Comparison of ENCODE assay signal across 1 cellular context in genomic region chr15:75201609-75202250, GRCh38.
TF ChIP-seq lines count a peak whose summit lies in the region.

C15orf39 (plus strand) TSS chr15:75201882; CDS start chr15:75206049, 4,167 bp downstream.

TF ChIP-seq in HepG2, 621 proteins besides CTCF, POLR2A, EP300 and RAD21 (continued from another document and continues in another):
- TF ChIP-seq, protein P1, sequence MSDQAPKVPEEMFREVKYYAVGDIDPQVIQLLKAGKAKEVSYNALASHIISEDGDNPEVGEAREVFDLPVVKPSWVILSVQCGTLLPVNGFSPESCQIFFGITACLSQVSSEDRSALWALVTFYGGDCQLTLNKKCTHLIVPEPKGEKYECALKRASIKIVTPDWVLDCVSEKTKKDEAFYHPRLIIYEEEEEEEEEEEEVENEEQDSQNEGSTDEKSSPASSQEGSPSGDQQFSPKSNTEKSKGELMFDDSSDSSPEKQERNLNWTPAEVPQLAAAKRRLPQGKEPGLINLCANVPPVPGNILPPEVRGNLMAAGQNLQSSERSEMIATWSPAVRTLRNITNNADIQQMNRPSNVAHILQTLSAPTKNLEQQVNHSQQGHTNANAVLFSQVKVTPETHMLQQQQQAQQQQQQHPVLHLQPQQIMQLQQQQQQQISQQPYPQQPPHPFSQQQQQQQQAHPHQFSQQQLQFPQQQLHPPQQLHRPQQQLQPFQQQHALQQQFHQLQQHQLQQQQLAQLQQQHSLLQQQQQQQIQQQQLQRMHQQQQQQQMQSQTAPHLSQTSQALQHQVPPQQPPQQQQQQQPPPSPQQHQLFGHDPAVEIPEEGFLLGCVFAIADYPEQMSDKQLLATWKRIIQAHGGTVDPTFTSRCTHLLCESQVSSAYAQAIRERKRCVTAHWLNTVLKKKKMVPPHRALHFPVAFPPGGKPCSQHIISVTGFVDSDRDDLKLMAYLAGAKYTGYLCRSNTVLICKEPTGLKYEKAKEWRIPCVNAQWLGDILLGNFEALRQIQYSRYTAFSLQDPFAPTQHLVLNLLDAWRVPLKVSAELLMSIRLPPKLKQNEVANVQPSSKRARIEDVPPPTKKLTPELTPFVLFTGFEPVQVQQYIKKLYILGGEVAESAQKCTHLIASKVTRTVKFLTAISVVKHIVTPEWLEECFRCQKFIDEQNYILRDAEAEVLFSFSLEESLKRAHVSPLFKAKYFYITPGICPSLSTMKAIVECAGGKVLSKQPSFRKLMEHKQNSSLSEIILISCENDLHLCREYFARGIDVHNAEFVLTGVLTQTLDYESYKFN (CRISPR knock-in tag; conservative IDR thresholded peaks at IDR 0.05), result no peak
- TF ChIP-seq MAZ (IDR thresholded peaks at IDR 0.05; ENCODE audit: borderline replicate concordance, low read depth, low read length), result 0 out of 2 replicates have a peak, but pooled peaks have one; percentile 40
- peak; percentile 36; the same call in 1 of the 2 replicates for TF ChIP-seq MAZ (CRISPR knock-in tag; IDR thresholded peaks at IDR 0.05; ENCODE audit: low read depth)
- no peak for TF ChIP-seq MED13 (CRISPR knock-in tag; IDR thresholded peaks at IDR 0.05)
- TF ChIP-seq POLR2AphosphoS5 (IDR thresholded peaks at IDR 0.05; ENCODE audit: low read depth, low read length), result peak; percentile 90
- TF ChIP-seq, protein P2, sequence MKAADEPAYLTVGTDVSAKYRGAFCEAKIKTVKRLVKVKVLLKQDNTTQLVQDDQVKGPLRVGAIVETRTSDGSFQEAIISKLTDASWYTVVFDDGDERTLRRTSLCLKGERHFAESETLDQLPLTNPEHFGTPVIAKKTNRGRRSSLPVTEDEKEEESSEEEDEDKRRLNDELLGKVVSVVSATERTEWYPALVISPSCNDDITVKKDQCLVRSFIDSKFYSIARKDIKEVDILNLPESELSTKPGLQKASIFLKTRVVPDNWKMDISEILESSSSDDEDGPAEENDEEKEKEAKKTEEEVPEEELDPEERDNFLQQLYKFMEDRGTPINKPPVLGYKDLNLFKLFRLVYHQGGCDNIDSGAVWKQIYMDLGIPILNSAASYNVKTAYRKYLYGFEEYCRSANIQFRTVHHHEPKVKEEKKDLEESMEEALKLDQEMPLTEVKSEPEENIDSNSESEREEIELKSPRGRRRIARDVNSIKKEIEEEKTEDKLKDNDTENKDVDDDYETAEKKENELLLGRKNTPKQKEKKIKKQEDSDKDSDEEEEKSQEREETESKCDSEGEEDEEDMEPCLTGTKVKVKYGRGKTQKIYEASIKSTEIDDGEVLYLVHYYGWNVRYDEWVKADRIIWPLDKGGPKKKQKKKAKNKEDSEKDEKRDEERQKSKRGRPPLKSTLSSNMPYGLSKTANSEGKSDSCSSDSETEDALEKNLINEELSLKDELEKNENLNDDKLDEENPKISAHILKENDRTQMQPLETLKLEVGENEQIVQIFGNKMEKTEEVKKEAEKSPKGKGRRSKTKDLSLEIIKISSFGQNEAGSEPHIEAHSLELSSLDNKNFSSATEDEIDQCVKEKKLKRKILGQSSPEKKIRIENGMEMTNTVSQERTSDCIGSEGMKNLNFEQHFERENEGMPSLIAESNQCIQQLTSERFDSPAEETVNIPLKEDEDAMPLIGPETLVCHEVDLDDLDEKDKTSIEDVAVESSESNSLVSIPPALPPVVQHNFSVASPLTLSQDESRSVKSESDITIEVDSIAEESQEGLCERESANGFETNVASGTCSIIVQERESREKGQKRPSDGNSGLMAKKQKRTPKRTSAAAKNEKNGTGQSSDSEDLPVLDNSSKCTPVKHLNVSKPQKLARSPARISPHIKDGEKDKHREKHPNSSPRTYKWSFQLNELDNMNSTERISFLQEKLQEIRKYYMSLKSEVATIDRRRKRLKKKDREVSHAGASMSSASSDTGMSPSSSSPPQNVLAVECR (CRISPR knock-in tag; IDR thresholded peaks at IDR 0.05; ENCODE audit: borderline replicate concordance), result no peak; the same call in 1 of the 2 replicates
- TF ChIP-seq, protein P3, sequence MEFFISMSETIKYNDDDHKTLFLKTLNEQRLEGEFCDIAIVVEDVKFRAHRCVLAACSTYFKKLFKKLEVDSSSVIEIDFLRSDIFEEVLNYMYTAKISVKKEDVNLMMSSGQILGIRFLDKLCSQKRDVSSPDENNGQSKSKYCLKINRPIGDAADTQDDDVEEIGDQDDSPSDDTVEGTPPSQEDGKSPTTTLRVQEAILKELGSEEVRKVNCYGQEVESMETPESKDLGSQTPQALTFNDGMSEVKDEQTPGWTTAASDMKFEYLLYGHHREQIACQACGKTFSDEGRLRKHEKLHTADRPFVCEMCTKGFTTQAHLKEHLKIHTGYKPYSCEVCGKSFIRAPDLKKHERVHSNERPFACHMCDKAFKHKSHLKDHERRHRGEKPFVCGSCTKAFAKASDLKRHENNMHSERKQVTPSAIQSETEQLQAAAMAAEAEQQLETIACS (CRISPR knock-in tag; IDR thresholded peaks at IDR 0.05), result no peak
- TF ChIP-seq ZEB1 (IDR thresholded peaks at IDR 0.05; ENCODE audit: insufficient replicate concordance, low read depth), result no peak
- no peak for TF ChIP-seq EEA1 (CRISPR knock-in tag; IDR thresholded peaks at IDR 0.05; ENCODE audit: borderline replicate concordance)
- TF ChIP-seq, protein P4, sequence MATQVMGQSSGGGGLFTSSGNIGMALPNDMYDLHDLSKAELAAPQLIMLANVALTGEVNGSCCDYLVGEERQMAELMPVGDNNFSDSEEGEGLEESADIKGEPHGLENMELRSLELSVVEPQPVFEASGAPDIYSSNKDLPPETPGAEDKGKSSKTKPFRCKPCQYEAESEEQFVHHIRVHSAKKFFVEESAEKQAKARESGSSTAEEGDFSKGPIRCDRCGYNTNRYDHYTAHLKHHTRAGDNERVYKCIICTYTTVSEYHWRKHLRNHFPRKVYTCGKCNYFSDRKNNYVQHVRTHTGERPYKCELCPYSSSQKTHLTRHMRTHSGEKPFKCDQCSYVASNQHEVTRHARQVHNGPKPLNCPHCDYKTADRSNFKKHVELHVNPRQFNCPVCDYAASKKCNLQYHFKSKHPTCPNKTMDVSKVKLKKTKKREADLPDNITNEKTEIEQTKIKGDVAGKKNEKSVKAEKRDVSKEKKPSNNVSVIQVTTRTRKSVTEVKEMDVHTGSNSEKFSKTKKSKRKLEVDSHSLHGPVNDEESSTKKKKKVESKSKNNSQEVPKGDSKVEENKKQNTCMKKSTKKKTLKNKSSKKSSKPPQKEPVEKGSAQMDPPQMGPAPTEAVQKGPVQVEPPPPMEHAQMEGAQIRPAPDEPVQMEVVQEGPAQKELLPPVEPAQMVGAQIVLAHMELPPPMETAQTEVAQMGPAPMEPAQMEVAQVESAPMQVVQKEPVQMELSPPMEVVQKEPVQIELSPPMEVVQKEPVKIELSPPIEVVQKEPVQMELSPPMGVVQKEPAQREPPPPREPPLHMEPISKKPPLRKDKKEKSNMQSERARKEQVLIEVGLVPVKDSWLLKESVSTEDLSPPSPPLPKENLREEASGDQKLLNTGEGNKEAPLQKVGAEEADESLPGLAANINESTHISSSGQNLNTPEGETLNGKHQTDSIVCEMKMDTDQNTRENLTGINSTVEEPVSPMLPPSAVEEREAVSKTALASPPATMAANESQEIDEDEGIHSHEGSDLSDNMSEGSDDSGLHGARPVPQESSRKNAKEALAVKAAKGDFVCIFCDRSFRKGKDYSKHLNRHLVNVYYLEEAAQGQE (IDR thresholded peaks at IDR 0.05; ENCODE audit: borderline replicate concordance in 1 of 2, low read depth in 1 of 2, low read length in 2 of 2), result peak in 1 of 2 experiments; percentile 58; a peak in 2 of 4 replicates
- TF ChIP-seq, protein P5, sequence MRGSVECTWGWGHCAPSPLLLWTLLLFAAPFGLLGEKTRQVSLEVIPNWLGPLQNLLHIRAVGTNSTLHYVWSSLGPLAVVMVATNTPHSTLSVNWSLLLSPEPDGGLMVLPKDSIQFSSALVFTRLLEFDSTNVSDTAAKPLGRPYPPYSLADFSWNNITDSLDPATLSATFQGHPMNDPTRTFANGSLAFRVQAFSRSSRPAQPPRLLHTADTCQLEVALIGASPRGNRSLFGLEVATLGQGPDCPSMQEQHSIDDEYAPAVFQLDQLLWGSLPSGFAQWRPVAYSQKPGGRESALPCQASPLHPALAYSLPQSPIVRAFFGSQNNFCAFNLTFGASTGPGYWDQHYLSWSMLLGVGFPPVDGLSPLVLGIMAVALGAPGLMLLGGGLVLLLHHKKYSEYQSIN (CRISPR knock-in tag; IDR thresholded peaks at IDR 0.05; ENCODE audit: borderline replicate concordance), result no peak
- TF ChIP-seq ZNF564 (CRISPR knock-in tag; IDR thresholded peaks at IDR 0.05), result no peak; the same call in 1 of the 2 replicates
- no peak for TF ChIP-seq NPAS2 (CRISPR knock-in tag; IDR thresholded peaks at IDR 0.05; ENCODE audit: borderline replicate concordance)
- TF ChIP-seq ZBTB21 (CRISPR knock-in tag; IDR thresholded peaks at IDR 0.05), result no peak
- TF ChIP-seq ZNF781 (CRISPR knock-in tag; IDR thresholded peaks at IDR 0.05; ENCODE audit: borderline replicate concordance, not compliant biosample characterization), result no peak
- TF ChIP-seq TP53 (CRISPR knock-in tag; conservative IDR thresholded peaks at IDR 0.05), result no peak
- TF ChIP-seq ZNF33A (CRISPR knock-in tag; IDR thresholded peaks at IDR 0.05; ENCODE audit: borderline replicate concordance), result no peak
- peak; percentile 35; the same call in 1 of the 2 replicates for TF ChIP-seq ZNF761 (CRISPR knock-in tag; conservative IDR thresholded peaks at IDR 0.05)
- TF ChIP-seq MAFF (IDR thresholded peaks at IDR 0.05; ENCODE audit: low read depth, low read length), result no peak
- TF ChIP-seq, protein P6, sequence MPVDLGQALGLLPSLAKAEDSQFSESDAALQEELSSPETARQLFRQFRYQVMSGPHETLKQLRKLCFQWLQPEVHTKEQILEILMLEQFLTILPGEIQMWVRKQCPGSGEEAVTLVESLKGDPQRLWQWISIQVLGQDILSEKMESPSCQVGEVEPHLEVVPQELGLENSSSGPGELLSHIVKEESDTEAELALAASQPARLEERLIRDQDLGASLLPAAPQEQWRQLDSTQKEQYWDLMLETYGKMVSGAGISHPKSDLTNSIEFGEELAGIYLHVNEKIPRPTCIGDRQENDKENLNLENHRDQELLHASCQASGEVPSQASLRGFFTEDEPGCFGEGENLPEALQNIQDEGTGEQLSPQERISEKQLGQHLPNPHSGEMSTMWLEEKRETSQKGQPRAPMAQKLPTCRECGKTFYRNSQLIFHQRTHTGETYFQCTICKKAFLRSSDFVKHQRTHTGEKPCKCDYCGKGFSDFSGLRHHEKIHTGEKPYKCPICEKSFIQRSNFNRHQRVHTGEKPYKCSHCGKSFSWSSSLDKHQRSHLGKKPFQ (CRISPR knock-in tag; IDR thresholded peaks at IDR 0.05; ENCODE audit: insufficient replicate concordance), result peak; percentile 40
- no peak for TF ChIP-seq ZNF382 (CRISPR knock-in tag; IDR thresholded peaks at IDR 0.05; ENCODE audit: borderline replicate concordance)
- TF ChIP-seq BHLHE40 (IDR thresholded peaks at IDR 0.05; ENCODE audit: low read length), result no peak
- no peak for TF ChIP-seq ZNF274 (CRISPR knock-in tag; IDR thresholded peaks at IDR 0.05)
- TF ChIP-seq ATF7-NPFF (CRISPR knock-in tag; IDR thresholded peaks at IDR 0.05; ENCODE audit: low read depth), result peak; percentile 59; the same call in 1 of the 2 replicates
- TF ChIP-seq ZNF550 (CRISPR knock-in tag; IDR thresholded peaks at IDR 0.05; ENCODE audit: borderline replicate concordance), result no peak
- no peak; the same call in 1 of the 2 replicates for TF ChIP-seq ZIK1 (CRISPR knock-in tag; IDR thresholded peaks at IDR 0.05; ENCODE audit: borderline replicate concordance, low read depth)
- no peak for TF ChIP-seq GRHL1 (CRISPR knock-in tag; conservative IDR thresholded peaks at IDR 0.05)
- TF ChIP-seq SIN3B (IDR thresholded peaks at IDR 0.05; ENCODE audit: low read length), result no peak
- TF ChIP-seq EZH2 (conservative IDR thresholded peaks at IDR 0.05; ENCODE audit: low read depth, low read length), result no peak
- no peak for TF ChIP-seq FOXM1 (CRISPR knock-in tag; IDR thresholded peaks at IDR 0.05)
- TF ChIP-seq, protein P7, sequence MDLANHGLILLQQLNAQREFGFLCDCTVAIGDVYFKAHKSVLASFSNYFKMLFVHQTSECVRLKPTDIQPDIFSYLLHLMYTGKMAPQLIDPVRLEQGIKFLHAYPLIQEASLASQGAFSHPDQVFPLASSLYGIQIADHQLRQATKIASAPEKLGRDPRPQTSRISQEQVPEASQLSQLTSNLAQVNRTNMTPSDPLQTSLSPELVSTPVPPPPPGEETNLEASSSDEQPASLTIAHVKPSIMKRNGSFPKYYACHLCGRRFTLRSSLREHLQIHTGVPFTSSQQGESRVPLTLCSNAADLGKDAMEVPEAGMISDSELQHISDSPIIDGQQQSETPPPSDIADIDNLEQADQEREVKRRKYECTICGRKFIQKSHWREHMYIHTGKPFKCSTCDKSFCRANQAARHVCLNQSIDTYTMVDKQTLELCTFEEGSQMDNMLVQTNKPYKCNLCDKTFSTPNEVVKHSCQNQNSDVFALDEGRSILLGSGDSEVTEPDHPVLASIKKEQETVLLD (CRISPR knock-in tag; IDR thresholded peaks at IDR 0.05; ENCODE audit: low read depth), result peak; percentile 18; the same call in 1 of the 2 replicates
- TF ChIP-seq ZNF362 (CRISPR knock-in tag; IDR thresholded peaks at IDR 0.05; ENCODE audit: borderline replicate concordance), result no peak
- TF ChIP-seq ZZZ3 (CRISPR knock-in tag; IDR thresholded peaks at IDR 0.05; ENCODE audit: borderline replicate concordance), result no peak
- TF ChIP-seq ZFYVE20 (CRISPR knock-in tag; IDR thresholded peaks at IDR 0.05; ENCODE audit: borderline replicate concordance, low read depth), result no peak
- no peak; the same call in none of the 2 replicates for TF ChIP-seq ZBTB42 (CRISPR knock-in tag; IDR thresholded peaks at IDR 0.05)
- TF ChIP-seq SSRP1 (CRISPR knock-in tag; IDR thresholded peaks at IDR 0.05), result no peak
- TF ChIP-seq IRF2 (CRISPR knock-in tag; IDR thresholded peaks at IDR 0.05), result peak; percentile 69; the same call in 1 of the 2 replicates
- no peak for TF ChIP-seq ZNF782 (CRISPR knock-in tag; IDR thresholded peaks at IDR 0.05; ENCODE audit: borderline replicate concordance)
- no peak for TF ChIP-seq ZFP36L2 (CRISPR knock-in tag; IDR thresholded peaks at IDR 0.05)
